ENCODE assay signal across 2 cellular contexts in the genomic region with DNA sequence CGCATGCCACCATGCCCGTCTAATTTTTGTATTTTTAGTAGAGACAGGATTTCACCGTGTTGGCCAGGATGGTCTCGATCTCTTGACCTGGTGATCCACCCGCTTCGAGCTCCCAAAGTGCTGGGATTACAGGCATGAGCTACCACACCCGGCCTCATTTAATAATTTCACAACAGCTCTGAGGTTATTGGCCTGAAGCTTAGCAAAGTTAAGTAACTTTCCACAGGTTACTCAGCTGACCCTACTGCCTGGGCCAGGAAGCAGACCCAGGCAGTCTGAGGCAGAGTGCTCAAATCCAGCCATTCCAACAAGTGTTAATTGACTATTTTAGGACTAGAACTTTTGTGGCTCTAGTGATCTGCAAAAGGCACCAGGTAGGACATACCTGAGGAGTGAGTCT.
TF ChIP-seq lines count a peak whose summit lies in the region.

No MANE protein-coding gene starts in this region.

TF ChIP-seq in liver, 16 proteins besides CTCF, POLR2A, EP300 and RAD21:
- TF ChIP-seq EGR1 (IDR thresholded peaks at IDR 0.05; ENCODE audit: low read depth in 2 of 2): no peak
- TF ChIP-seq JUND (IDR thresholded peaks at IDR 0.05): no peak
- TF ChIP-seq TAF1 (conservative IDR thresholded peaks at IDR 0.05): no peak
- TF ChIP-seq, protein P1, sequence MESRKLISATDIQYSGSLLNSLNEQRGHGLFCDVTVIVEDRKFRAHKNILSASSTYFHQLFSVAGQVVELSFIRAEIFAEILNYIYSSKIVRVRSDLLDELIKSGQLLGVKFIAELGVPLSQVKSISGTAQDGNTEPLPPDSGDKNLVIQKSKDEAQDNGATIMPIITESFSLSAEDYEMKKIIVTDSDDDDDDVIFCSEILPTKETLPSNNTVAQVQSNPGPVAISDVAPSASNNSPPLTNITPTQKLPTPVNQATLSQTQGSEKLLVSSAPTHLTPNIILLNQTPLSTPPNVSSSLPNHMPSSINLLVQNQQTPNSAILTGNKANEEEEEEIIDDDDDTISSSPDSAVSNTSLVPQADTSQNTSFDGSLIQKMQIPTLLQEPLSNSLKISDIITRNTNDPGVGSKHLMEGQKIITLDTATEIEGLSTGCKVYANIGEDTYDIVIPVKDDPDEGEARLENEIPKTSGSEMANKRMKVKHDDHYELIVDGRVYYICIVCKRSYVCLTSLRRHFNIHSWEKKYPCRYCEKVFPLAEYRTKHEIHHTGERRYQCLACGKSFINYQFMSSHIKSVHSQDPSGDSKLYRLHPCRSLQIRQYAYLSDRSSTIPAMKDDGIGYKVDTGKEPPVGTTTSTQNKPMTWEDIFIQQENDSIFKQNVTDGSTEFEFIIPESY (IDR thresholded peaks at IDR 0.05): peak; percentile 31
- TF ChIP-seq, protein P2, sequence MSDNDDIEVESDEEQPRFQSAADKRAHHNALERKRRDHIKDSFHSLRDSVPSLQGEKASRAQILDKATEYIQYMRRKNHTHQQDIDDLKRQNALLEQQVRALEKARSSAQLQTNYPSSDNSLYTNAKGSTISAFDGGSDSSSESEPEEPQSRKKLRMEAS (IDR thresholded peaks at IDR 0.05): peak; percentile 68
- peak; percentile 55 for TF ChIP-seq YY1 (IDR thresholded peaks at IDR 0.05)
- no peak for TF ChIP-seq NR2F2 (IDR thresholded peaks at IDR 0.05)
- peak; percentile 9 for TF ChIP-seq FOXA1 (IDR thresholded peaks at IDR 0.05)
- TF ChIP-seq, protein P3, sequence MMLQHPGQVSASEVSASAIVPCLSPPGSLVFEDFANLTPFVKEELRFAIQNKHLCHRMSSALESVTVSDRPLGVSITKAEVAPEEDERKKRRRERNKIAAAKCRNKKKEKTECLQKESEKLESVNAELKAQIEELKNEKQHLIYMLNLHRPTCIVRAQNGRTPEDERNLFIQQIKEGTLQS (IDR thresholded peaks at IDR 0.05): no peak
- TF ChIP-seq, protein P4, sequence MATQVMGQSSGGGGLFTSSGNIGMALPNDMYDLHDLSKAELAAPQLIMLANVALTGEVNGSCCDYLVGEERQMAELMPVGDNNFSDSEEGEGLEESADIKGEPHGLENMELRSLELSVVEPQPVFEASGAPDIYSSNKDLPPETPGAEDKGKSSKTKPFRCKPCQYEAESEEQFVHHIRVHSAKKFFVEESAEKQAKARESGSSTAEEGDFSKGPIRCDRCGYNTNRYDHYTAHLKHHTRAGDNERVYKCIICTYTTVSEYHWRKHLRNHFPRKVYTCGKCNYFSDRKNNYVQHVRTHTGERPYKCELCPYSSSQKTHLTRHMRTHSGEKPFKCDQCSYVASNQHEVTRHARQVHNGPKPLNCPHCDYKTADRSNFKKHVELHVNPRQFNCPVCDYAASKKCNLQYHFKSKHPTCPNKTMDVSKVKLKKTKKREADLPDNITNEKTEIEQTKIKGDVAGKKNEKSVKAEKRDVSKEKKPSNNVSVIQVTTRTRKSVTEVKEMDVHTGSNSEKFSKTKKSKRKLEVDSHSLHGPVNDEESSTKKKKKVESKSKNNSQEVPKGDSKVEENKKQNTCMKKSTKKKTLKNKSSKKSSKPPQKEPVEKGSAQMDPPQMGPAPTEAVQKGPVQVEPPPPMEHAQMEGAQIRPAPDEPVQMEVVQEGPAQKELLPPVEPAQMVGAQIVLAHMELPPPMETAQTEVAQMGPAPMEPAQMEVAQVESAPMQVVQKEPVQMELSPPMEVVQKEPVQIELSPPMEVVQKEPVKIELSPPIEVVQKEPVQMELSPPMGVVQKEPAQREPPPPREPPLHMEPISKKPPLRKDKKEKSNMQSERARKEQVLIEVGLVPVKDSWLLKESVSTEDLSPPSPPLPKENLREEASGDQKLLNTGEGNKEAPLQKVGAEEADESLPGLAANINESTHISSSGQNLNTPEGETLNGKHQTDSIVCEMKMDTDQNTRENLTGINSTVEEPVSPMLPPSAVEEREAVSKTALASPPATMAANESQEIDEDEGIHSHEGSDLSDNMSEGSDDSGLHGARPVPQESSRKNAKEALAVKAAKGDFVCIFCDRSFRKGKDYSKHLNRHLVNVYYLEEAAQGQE (IDR thresholded peaks at IDR 0.05): peak; percentile 17
- no peak for TF ChIP-seq HNF4G (IDR thresholded peaks at IDR 0.05)
- TF ChIP-seq HNF4A (conservative IDR thresholded peaks at IDR 0.05): peak; percentile 57 to 62
- peak; percentile 40 for TF ChIP-seq SP1 (IDR thresholded peaks at IDR 0.05)
- TF ChIP-seq FOXA2 (IDR thresholded peaks at IDR 0.05): no peak
- peak; percentile 94 for TF ChIP-seq RXRA (IDR thresholded peaks at IDR 0.05)
- TF ChIP-seq GABPA (IDR thresholded peaks at IDR 0.05 in 1 of 2, conservative IDR thresholded peaks at IDR 0.05 in 1 of 2): peak in 1 of 2 donors; percentile 29

TF ChIP-seq in HepG2, 621 proteins besides CTCF, POLR2A, EP300 and RAD21:
- TF ChIP-seq ZNF432 (CRISPR knock-in tag; IDR thresholded peaks at IDR 0.05; ENCODE audit: borderline replicate concordance): no peak
- TF ChIP-seq RCOR2 (CRISPR knock-in tag; IDR thresholded peaks at IDR 0.05): no peak
- TF ChIP-seq, protein P5, sequence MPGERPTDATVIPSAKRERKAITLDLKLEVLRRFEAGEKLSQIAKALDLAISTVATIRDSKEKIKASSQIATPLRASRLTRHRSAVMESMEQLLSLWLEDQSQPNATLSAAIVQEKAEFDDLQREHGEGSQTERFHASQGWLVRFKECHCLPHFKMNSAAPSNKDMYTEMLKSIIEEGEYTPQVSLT (CRISPR knock-in tag; IDR thresholded peaks at IDR 0.05; ENCODE audit: borderline replicate concordance, low read depth): no peak
- no peak for TF ChIP-seq SP140L (CRISPR knock-in tag; IDR thresholded peaks at IDR 0.05; ENCODE audit: borderline replicate concordance)
